Comparison of ENCODE assay signal across 1 cellular context in genomic region chr3:149219380-149220121, GRCh38.
A peak's percentile ranks its signal among the peaks of the same experiment; 100 is the strongest.
TF ChIP-seq lines count a peak whose summit lies in the region.

No MANE protein-coding gene starts in this region.

TF ChIP-seq in HepG2, 621 proteins besides CTCF, POLR2A, EP300 and RAD21 (continued from another document):
- TF ChIP-seq HOMEZ (CRISPR knock-in tag; IDR thresholded peaks at IDR 0.05; ENCODE audit: low read depth) (peak; percentile 12; the same call in 1 of the 2 replicates), ZNF558 (CRISPR knock-in tag; IDR thresholded peaks at IDR 0.05; ENCODE audit: borderline replicate concordance) (peak; percentile 31; the same call in 1 of the 2 replicates), ZFY (CRISPR knock-in tag; IDR thresholded peaks at IDR 0.05) (peak; percentile 46), ZMYM4 (CRISPR knock-in tag; IDR thresholded peaks at IDR 0.05) (peak; percentile 41; the same call in 1 of the 2 replicates), SNAPC2 (CRISPR knock-in tag; IDR thresholded peaks at IDR 0.05) (peak; percentile 79; the same call in 1 of the 2 replicates), ZMYM2 (CRISPR knock-in tag; IDR thresholded peaks at IDR 0.05) (peak; percentile 62; the same call in 1 of the 2 replicates), PHF21A (CRISPR knock-in tag; IDR thresholded peaks at IDR 0.05) (0 out of 2 replicates have a peak, but pooled peaks have one; percentile 12), MED1 (CRISPR knock-in tag; IDR thresholded peaks at IDR 0.05) (0 out of 2 replicates have a peak, but pooled peaks have one; percentile 18), ZNF430 (CRISPR knock-in tag; IDR thresholded peaks at IDR 0.05) (peak; percentile 28; the same call in 1 of the 2 replicates), ZNF337 (CRISPR knock-in tag; IDR thresholded peaks at IDR 0.05; ENCODE audit: borderline replicate concordance, low read depth) (0 out of 2 replicates have a peak, but pooled peaks have one; percentile 29), POGZ (CRISPR knock-in tag; IDR thresholded peaks at IDR 0.05) (peak; percentile 23; the same call in 1 of the 2 replicates)
TF ChIP-seq in HepG2: peak in this region for 41; not testable (repeated sequence) for 580.
